8 cellular contexts compared by ENCODE assay signal in the genomic region with DNA sequence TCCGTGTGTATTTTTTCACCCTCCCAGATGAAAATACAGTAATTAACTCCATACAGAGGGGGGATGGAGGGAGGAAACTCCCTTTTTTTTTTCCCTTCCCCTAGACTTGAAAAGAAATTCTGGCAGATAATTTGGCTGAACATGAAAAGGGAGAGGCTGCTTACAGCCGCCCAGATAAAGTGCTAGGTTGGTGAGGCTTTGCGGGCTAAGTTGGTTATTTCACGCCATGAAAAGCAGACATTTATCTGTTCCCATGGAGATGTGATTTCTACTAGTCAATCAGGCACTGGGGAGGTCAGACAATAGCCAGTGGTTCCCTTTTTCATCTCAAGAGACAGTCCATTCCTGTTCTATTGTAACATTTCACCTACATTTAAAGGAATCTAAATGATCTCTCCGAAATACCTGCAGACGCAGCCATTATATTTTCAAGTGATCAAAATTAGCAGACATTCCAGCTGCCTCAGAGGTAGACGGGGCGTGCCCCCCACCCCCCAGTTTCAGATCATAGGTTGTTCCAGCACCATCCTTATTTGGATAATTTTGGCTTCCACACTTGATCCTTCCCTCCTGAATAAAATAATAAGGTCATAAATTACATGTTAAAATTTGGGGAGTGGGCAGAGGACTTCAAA.
DNase-seq lines count a peak whose midpoint lies in the region; ATAC-seq and TF ChIP-seq lines count a peak whose summit lies in the region.

No MANE protein-coding gene starts in this region.

- H3K27me3 ChIP-seq in RWPE2 (ENCODE audit: insufficient read depth, poor library complexity, severe bottlenecking) (no peaks in the 10 kb centered on the region), foreskin keratinocyte (no peaks in the 10 kb centered on the region), esophagus muscularis mucosa (no peaks in the 10 kb centered on the region)

- H3K27ac ChIP-seq in RWPE2 (ENCODE audit: poor library complexity, severe bottlenecking): peak overlapping the region; percentile 97
- peak overlapping the region; percentile 88 for H3K27ac ChIP-seq in foreskin keratinocyte
- peak overlapping the region in 1 of 4 donors; percentile 2 for H3K27ac ChIP-seq in esophagus muscularis mucosa (replicated peaks in 1 of 4)

- ATAC-seq in RWPE2 (ENCODE audit: low read depth) (no peak), foreskin keratinocyte (peak; percentile 12), GM19397 (IDR thresholded peaks at IDR 0.05; ENCODE audit: unreplicated experiment) (no peak)
- no peak for ATAC-seq in stimulated activated effector memory CD8-positive, alpha-beta T cell treated with anti-CD3 and anti-CD28 coated beads, Interleukin-12 subunit alpha, Interleukin-12 subunit beta, amount 100 ng/mL, for 72 hours

- H3K4me1 Mint-ChIP-seq in stimulated activated effector memory CD8-positive, alpha-beta T cell treated with anti-CD3 and anti-CD28 coated beads, Interleukin-12 subunit alpha, Interleukin-12 subunit beta, amount 100 ng/mL, for 72 hours: peaks cover 22% of the 10 kb centered on the region

- TF ChIP-seq POLR2A in esophagus muscularis mucosa (IDR thresholded peaks at IDR 0.05; ENCODE audit: low read depth): no peak

- H3K4me1 ChIP-seq in RWPE2 (ENCODE audit: insufficient read depth, poor library complexity, severe bottlenecking): peaks cover 64% of the 10 kb centered on the region
- peaks cover 55% of the 10 kb centered on the region for H3K4me1 ChIP-seq in foreskin keratinocyte
- peaks cover 3 to 27% (median 16%) of the 10 kb centered on the region in 4 donors for H3K4me1 ChIP-seq in esophagus muscularis mucosa

- H3K9me3 ChIP-seq in RWPE2 (ENCODE audit: severe bottlenecking) (no peaks in the 10 kb centered on the region), esophagus muscularis mucosa (no peaks in the 10 kb centered on the region)

- no peak for TF ChIP-seq CTCF in RWPE2 (IDR thresholded peaks at IDR 0.05; ENCODE audit: poor library complexity, severe bottlenecking)
- TF ChIP-seq CTCF in foreskin keratinocyte (conservative IDR thresholded peaks at IDR 0.05): no peak
- TF ChIP-seq CTCF in esophagus muscularis mucosa (IDR thresholded peaks at IDR 0.05): no peak

- no peak for TF ChIP-seq EP300 in esophagus muscularis mucosa (IDR thresholded peaks at IDR 0.05)

- peak overlapping the region; percentile 88 for H3K27ac Mint-ChIP-seq in stimulated activated effector memory CD8-positive, alpha-beta T cell treated with anti-CD3 and anti-CD28 coated beads, Interleukin-12 subunit alpha, Interleukin-12 subunit beta, amount 100 ng/mL, for 72 hours

- intact Hi-C loops in esophagus muscularis mucosa (cut with DNase I): no loop called here

- H3K36me3 ChIP-seq in RWPE2 (ENCODE audit: low read depth): no peaks in the 10 kb centered on the region
- no peaks in the 10 kb centered on the region for H3K36me3 ChIP-seq in esophagus muscularis mucosa

- H3K4me3 ChIP-seq in RWPE2 (ENCODE audit: severe bottlenecking): no peak overlapping the region
- H3K4me3 ChIP-seq in esophagus muscularis mucosa: peak overlapping the region in 1 of 4 donors; percentile 16

- no peaks in the 10 kb centered on the region for H3K9me3 Mint-ChIP-seq in stimulated activated effector memory CD8-positive, alpha-beta T cell treated with anti-CD3 and anti-CD28 coated beads, Interleukin-12 subunit alpha, Interleukin-12 subunit beta, amount 100 ng/mL, for 72 hours

- DNase-seq in NCI-H2171 treated with DMSO at 0.1 percent for 48 hours (lab: John Stamatoyannopoulos, UW) (peak; percentile 86), NCI-H2171 (lab: John Stamatoyannopoulos, UW) (no peak), RWPE2 (ENCODE audit: low spot score) (peak; percentile 38), foreskin keratinocyte (peak in 1 of 2 donors; percentile 34), epidermal melanocyte (ENCODE audit: insufficient read length, low spot score) (no peak), esophagus muscularis mucosa (ENCODE audit: extremely low spot score) (no peak)
- no peak for DNase-seq in stimulated activated effector memory CD8-positive, alpha-beta T cell treated with anti-CD3 and anti-CD28 coated beads, Interleukin-12 subunit alpha, Interleukin-12 subunit beta, amount 100 ng/mL, for 72 hours (ENCODE audit: low spot score in 2 of 2)

- 63% methylated on average over 8 of the region's 8 CpGs for WGBS in esophagus muscularis mucosa

- peak overlapping the region; percentile 44 for H3K4me3 Mint-ChIP-seq in stimulated activated effector memory CD8-positive, alpha-beta T cell treated with anti-CD3 and anti-CD28 coated beads, Interleukin-12 subunit alpha, Interleukin-12 subunit beta, amount 100 ng/mL, for 72 hours

- H3K36me3 Mint-ChIP-seq in stimulated activated effector memory CD8-positive, alpha-beta T cell treated with anti-CD3 and anti-CD28 coated beads, Interleukin-12 subunit alpha, Interleukin-12 subunit beta, amount 100 ng/mL, for 72 hours: no peaks in the 10 kb centered on the region

Comparison
In these comparisons a context has a peak if more than half of its experiments do, and no peak if none do; other contexts are left out.
1. DNase-seq: peak in NCI-H2171 treated with DMSO at 0.1 percent for 48 hours (single experiment) and RWPE2 (single experiment); none in NCI-H2171 (single experiment), stimulated activated effector memory CD8-positive, alpha-beta T cell treated with anti-CD3 and anti-CD28 coated beads, Interleukin-12 subunit alpha, Interleukin-12 subunit beta, amount 100 ng/mL, for 72 hours (0 of 2), epidermal melanocyte (single experiment) and esophagus muscularis mucosa (single experiment).